In genomic region chr2:182951948-182952663, GRCh38 we compare ENCODE assay signal across 13 cellular contexts.
DNase-seq lines count a peak whose midpoint lies in the region; ATAC-seq and TF ChIP-seq lines count a peak whose summit lies in the region.
"Had no signal": no experiment of that assay in that cellular context is flagged by ENCODE, and none has a peak within 500 bp of the region (broad histone marks: within the 10 kb centered on the region; RNA-seq: fewer than 3 reads in every experiment).

No MANE protein-coding gene starts in this region.

- H3K27ac ChIP-seq in epithelial cell of prostate (peak overlapping the region; percentile 74), caudate nucleus (ENCODE audit: low read depth, low read length) (no peak overlapping the region), WERI-Rb-1 (no peak overlapping the region), sigmoid colon (no peak overlapping the region)

- no peaks in the 10 kb centered on the region for H3K27me3 Mint-ChIP-seq in activated T-helper 2 cell treated with anti-CD3 and anti-CD28 coated beads, Interferon-gamma antibody, Interleukin-2, Interleukin-4, amounts not matched to agents 10 μg/mL and 5 μg/mL and 100 μg/mL, durations not matched to agents 14 hours and 24 hours and 36 hours (ENCODE audit: low read depth)
- H3K27me3 Mint-ChIP-seq: activated B cell treated with CpG ODN at 0.5 μM for 24 hours had no signal

- intact Hi-C loops in activated T-helper 2 cell treated with anti-CD3 and anti-CD28 coated beads, Interferon-gamma antibody, Interleukin-2, Interleukin-4, amounts not matched to agents 10 μg/mL and 5 μg/mL and 100 μg/mL, durations not matched to agents 14 hours and 24 hours and 36 hours (cut with micrococcal nuclease), result loop anchor here (5.0 to 10.0 kb wide), 2 partner anchors 85 to 1157 kb away; partner anchors contain the start of gene NCKAP1
- intact Hi-C loops in sigmoid colon (cut with DNase I), result no loop called here

- H3K27me3 ChIP-seq in WERI-Rb-1 (ENCODE audit: insufficient read depth, low read depth, severe bottlenecking), result no peaks in the 10 kb centered on the region
- H3K27me3 ChIP-seq in sigmoid colon, result no peaks in the 10 kb centered on the region

- H3K4me1 ChIP-seq in sigmoid colon, result peaks cover 0 to 3% (median 1%) of the 10 kb centered on the region in 4 donors

- peaks cover 21% of the 10 kb centered on the region for H3K4me1 Mint-ChIP-seq in activated T-helper 2 cell treated with anti-CD3 and anti-CD28 coated beads, Interferon-gamma antibody, Interleukin-2, Interleukin-4, amounts not matched to agents 10 μg/mL and 5 μg/mL and 100 μg/mL, durations not matched to agents 14 hours and 24 hours and 36 hours (ENCODE audit: low read depth)
- H3K4me1 Mint-ChIP-seq: activated B cell treated with CpG ODN at 0.5 μM for 24 hours had no signal

- 86 to 92% methylated on average over 3 of the region's 3 CpGs for WGBS in sigmoid colon, 2 donors

- H3K4me3 Mint-ChIP-seq in activated T-helper 2 cell treated with anti-CD3 and anti-CD28 coated beads, Interferon-gamma antibody, Interleukin-2, Interleukin-4, amounts not matched to agents 10 μg/mL and 5 μg/mL and 100 μg/mL, durations not matched to agents 14 hours and 24 hours and 36 hours (ENCODE audit: low read depth), result no peak overlapping the region
- H3K4me3 Mint-ChIP-seq: activated B cell treated with CpG ODN at 0.5 μM for 24 hours had no signal

- TF ChIP-seq CTCF in WERI-Rb-1 (IDR thresholded peaks at IDR 0.05; ENCODE audit: low read depth, low read length) (no peak), sigmoid colon (IDR thresholded peaks at IDR 0.05) (no peak)

- DNase-seq in epithelial cell of prostate (ENCODE audit: low read depth, low spot score) (no peak), caudate nucleus (lab: John Stamatoyannopoulos, UW) (no peak), WERI-Rb-1 (no peak), sigmoid colon (no peak)
- DNase-seq in activated T-helper 2 cell treated with anti-CD3 and anti-CD28 coated beads, Interferon-gamma antibody, Interleukin-2, Interleukin-4, amounts not matched to agents 10 μg/mL and 5 μg/mL and 100 μg/mL, durations not matched to agents 14 hours and 24 hours and 36 hours (ENCODE audit: low spot score), result no peak
- DNase-seq: activated B cell treated with CpG ODN at 0.5 μM for 24 hours, KG1, NCI-H345, Right ventricle myocardium superior had no signal

- no peaks in the 10 kb centered on the region for H3K9me3 Mint-ChIP-seq in activated T-helper 2 cell treated with anti-CD3 and anti-CD28 coated beads, Interferon-gamma antibody, Interleukin-2, Interleukin-4, amounts not matched to agents 10 μg/mL and 5 μg/mL and 100 μg/mL, durations not matched to agents 14 hours and 24 hours and 36 hours
- H3K9me3 Mint-ChIP-seq: activated B cell treated with CpG ODN at 0.5 μM for 24 hours; activated naive CD4-positive, alpha-beta T cell treated with anti-CD3 and anti-CD28 coated beads, Interleukin-2, amount 50 U/mL, for 72 hours had no signal

- no peak overlapping the region for H3K27ac Mint-ChIP-seq in activated T-helper 2 cell treated with anti-CD3 and anti-CD28 coated beads, Interferon-gamma antibody, Interleukin-2, Interleukin-4, amounts not matched to agents 10 μg/mL and 5 μg/mL and 100 μg/mL, durations not matched to agents 14 hours and 24 hours and 36 hours
- H3K27ac Mint-ChIP-seq: activated B cell treated with CpG ODN at 0.5 μM for 24 hours had no signal

- TF ChIP-seq EP300 in sigmoid colon (IDR thresholded peaks at IDR 0.05), result no peak

- ATAC-seq in GM18870 (IDR thresholded peaks at IDR 0.05; ENCODE audit: unreplicated experiment), result peak; percentile 57
- ATAC-seq in GM21619 (IDR thresholded peaks at IDR 0.05; ENCODE audit: unreplicated experiment), result peak; percentile 60
- peak; percentile 70 for ATAC-seq in HG03439 (IDR thresholded peaks at IDR 0.05; ENCODE audit: unreplicated experiment)

- TF ChIP-seq POLR2A in sigmoid colon (IDR thresholded peaks at IDR 0.05), result no peak

- H3K36me3 ChIP-seq in WERI-Rb-1 (peaks cover 25% of the 10 kb centered on the region), sigmoid colon (peaks cover 0 to 67% (median 12%) of the 10 kb centered on the region in 4 donors)

- H3K9me3 ChIP-seq in WERI-Rb-1 (ENCODE audit: severe bottlenecking) (no peaks in the 10 kb centered on the region), sigmoid colon (no peaks in the 10 kb centered on the region)

- no peak overlapping the region for H3K4me3 ChIP-seq in WERI-Rb-1 (ENCODE audit: low read depth, low read length)
- no peak overlapping the region for H3K4me3 ChIP-seq in sigmoid colon

- H3K36me3 Mint-ChIP-seq in activated T-helper 2 cell treated with anti-CD3 and anti-CD28 coated beads, Interferon-gamma antibody, Interleukin-2, Interleukin-4, amounts not matched to agents 10 μg/mL and 5 μg/mL and 100 μg/mL, durations not matched to agents 14 hours and 24 hours and 36 hours (ENCODE audit: low read depth), result no peaks in the 10 kb centered on the region
- H3K36me3 Mint-ChIP-seq: activated naive CD4-positive, alpha-beta T cell treated with anti-CD3 and anti-CD28 coated beads, Interleukin-2, amount 50 U/mL, for 72 hours had no signal
